Comparison of ENCODE assay signal across 18 cellular contexts in the genomic region with DNA sequence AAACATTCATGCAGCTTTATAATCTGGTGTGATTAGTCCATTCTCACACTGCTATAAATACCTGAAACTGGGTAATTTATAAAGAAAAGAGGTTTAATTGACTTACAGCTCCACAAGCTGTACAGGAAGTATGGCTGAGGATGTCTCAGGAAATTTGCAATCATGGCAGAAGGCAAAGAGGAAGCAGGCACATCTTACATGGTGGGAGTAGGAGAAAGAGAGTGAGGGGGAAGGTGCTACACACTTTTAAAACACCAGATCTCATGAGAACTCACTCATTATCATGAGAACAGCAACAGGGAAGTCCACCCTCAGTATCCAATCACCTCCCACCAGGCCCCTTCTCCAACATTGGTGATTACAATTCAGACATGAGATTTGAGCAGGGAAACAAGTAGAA. TPM values are rescaled to one million over a fixed set of nuclear protein-coding genes. Genes with fewer than 3 reads are reported as not detected.
"Had no signal": no experiment of that assay in that cellular context is flagged by ENCODE, and none has a peak within 500 bp of the region (broad histone marks: within the 10 kb centered on the region; RNA-seq: fewer than 3 reads in every experiment).

No MANE protein-coding gene starts in this region.

- H3K4me1 ChIP-seq: colonic mucosa, gastrocnemius medialis, psoas muscle, right lobe of liver had no signal

- H3K27me3 ChIP-seq: adrenal gland, colonic mucosa, gastrocnemius medialis, right lobe of liver, spleen, transverse colon had no signal

- DNase-seq: activated CD4-positive, alpha-beta T cell treated with anti-CD3 and anti-CD28 coated beads, Interleukin-2, amount 50 U/mL, for 1 hour; activated naive CD4-positive, alpha-beta T cell treated with anti-CD3 and anti-CD28 coated beads, Interleukin-2, amount 10 ng/mL, durations not matched to agents 7 days and 5 days; activated T-cell treated with anti-CD3 and anti-CD28 coated beads for 4 hours; adrenal gland; colonic mucosa; effector CD4-positive, alpha-beta T cell; gastrocnemius medialis; heart right ventricle; occipital lobe; psoas muscle; right lobe of liver; spleen; stimulated activated CD4-positive, alpha-beta T cell treated with anti-CD3 and anti-CD28 coated beads, Interleukin-2, amount 100 ng/mL, for 24 hours; stimulated activated naive B cell treated with anti-CD40 and anti-IgM and Interleukin-4, amounts not matched to agents 10 μg/mL and 1 μg/mL and 100 μg/mL, for 72 hours; transverse colon had no signal

- H3K27ac ChIP-seq: adrenal gland, colonic mucosa, gastrocnemius medialis, psoas muscle, right lobe of liver, transverse colon had no signal

- H3K4me3 ChIP-seq: adrenal gland, colonic mucosa, gastrocnemius medialis, heart right ventricle, psoas muscle, right lobe of liver, spleen, transverse colon had no signal

- H3K36me3 ChIP-seq: adrenal gland, colonic mucosa, gastrocnemius medialis, heart right ventricle, right lobe of liver, spleen, transverse colon had no signal

- H3K9me3 ChIP-seq: adrenal gland, colonic mucosa, gastrocnemius medialis, psoas muscle, right lobe of liver, transverse colon had no signal

- ATAC-seq: activated T-helper 17 cell treated with anti-CD3 and anti-CD28 coated beads, Interleukin-2, amount 50 U/mL, for 72 hours; gastrocnemius medialis; heart right ventricle; natural killer cell treated with Interleukin-12 subunit alpha and Interleukin-12 subunit beta and Interleukin-15 and Interleukin-18, amount 100 ng/mL, for 72 hours; psoas muscle; right lobe of liver; stimulated activated naive B cell treated with anti-CD40 and anti-IgM and Interleukin-4, amounts not matched to agents 10 μg/mL and 1 μg/mL and 100 μg/mL, for 72 hours had no signal

RNA-seq across cellular contexts. Expression of gene ACP3, which starts 24.0 kb away (rescaled TPM):
- total RNA-seq: activated CD8-positive, alpha-beta memory T cell treated with anti-CD3 and anti-CD28 coated beads for 36 hours; activated T-helper 17 cell treated with anti-CD3 and anti-CD28 coated beads, Interleukin-2, amount 50 U/mL, for 72 hours; natural killer cell treated with Interleukin-12 subunit alpha and Interleukin-12 subunit beta and Interleukin-15 and Interleukin-18, amount 100 ng/mL, for 72 hours had no signal
